In genomic region chr17:57649191-57649590, GRCh38 we compare ENCODE assay signal across 20 cellular contexts.
DNase-seq lines count a peak whose midpoint lies in the region; ATAC-seq, FAIRE-seq and TF ChIP-seq lines count a peak whose summit lies in the region.
"Had no signal": no experiment of that assay in that cellular context is flagged by ENCODE, and none has a peak within 500 bp of the region (broad histone marks: within the 10 kb centered on the region; RNA-seq: fewer than 3 reads in every experiment).

No MANE protein-coding gene starts in this region.

- peak overlapping the region; percentile 80 for H2BK120ac ChIP-seq in H1 (replicated peaks; ENCODE audit: low read depth, low read length)
- H2BK120ac ChIP-seq in neuronal stem cell (ENCODE audit: low read depth, low read length): no peak overlapping the region

- no peak overlapping the region for H2AFZ ChIP-seq in DND-41 (ENCODE audit: low read depth, low read length)
- no peak overlapping the region for H2AFZ ChIP-seq in H1 (ENCODE audit: low read length)
- no peak overlapping the region for H2AFZ ChIP-seq in neuronal stem cell (ENCODE audit: low read length)

- H4K5ac ChIP-seq in H1 (ENCODE audit: insufficient read length, low read depth, low read length): no peak overlapping the region

- H2BK5ac ChIP-seq in H1 (ENCODE audit: low read depth, low read length) (peak overlapping the region; percentile 81), neuronal stem cell (ENCODE audit: low read length) (peak overlapping the region; percentile 35)

- H3K27ac ChIP-seq in DND-41 (ENCODE audit: low read length) (peak overlapping the region; percentile 44; the same call in 1 of the 2 replicates), HUES48 (ENCODE audit: low read depth, low read length) (peak overlapping the region; percentile 90), H1 (ENCODE audit: low read depth, low read length) (no peak overlapping the region), neuronal stem cell (replicated peaks; ENCODE audit: low read length) (no peak overlapping the region)
- H3K27ac ChIP-seq: BLaER1 treated with 17β-estradiol and CSF1 and Interleukin-3, amounts not matched to agents 10 nM and 100 nM had no signal

- H3K36me3 ChIP-seq in DND-41 (ENCODE audit: insufficient read depth, low read length) (peaks cover 98% of the 10 kb centered on the region), HUES48 (ENCODE audit: control insufficient read depth, insufficient read depth, low read length) (no peaks in the 10 kb centered on the region), H1 (ENCODE audit: control insufficient read depth in 2 of 4, insufficient read depth in 4 of 4, low read length in 3 of 4) (no peaks in the 10 kb centered on the region; a peak in 1 of 8 replicates), neuronal stem cell (replicated peaks in 1 of 2; ENCODE audit: control insufficient read depth in 2 of 2, insufficient read depth in 2 of 2, low read length in 2 of 2) (peaks cover 8 to 60% of the 10 kb centered on the region in 2 donors)

- H3K4me2 ChIP-seq in DND-41 (ENCODE audit: insufficient read depth, low read length) (no peak overlapping the region), H1 (ENCODE audit: insufficient read depth in 1 of 2, low read depth in 2 of 2, low read length in 2 of 2) (peak overlapping the region; percentile 52 to 61; a peak in 2 of 4 replicates), neuronal stem cell (ENCODE audit: insufficient read depth, low read length, poor library complexity, severe bottlenecking) (no peak overlapping the region)
- H3K4me2 ChIP-seq: BLaER1 treated with 17β-estradiol and CSF1 and Interleukin-3, amounts not matched to agents 10 nM and 100 nM; SK-N-SH had no signal

- peak overlapping the region; percentile 76; the same call in 1 of the 2 replicates for H3K18ac ChIP-seq in H1 (ENCODE audit: extremely low read depth, low read length)
- H3K18ac ChIP-seq in neuronal stem cell (ENCODE audit: low read length): no peak overlapping the region

- 96 to 100% methylated on average over 1 to 3 of the region's 3 CpGs for WGBS in H1 (ENCODE audit: extremely low coverage in 1 of 2, insufficient coverage in 1 of 2, insufficient read length in 1 of 2, insufficient replicate concordance in 2 of 2, low coverage in 1 of 2, low lambda C conversion rate in 2 of 2, missing lambda C conversion rate in 1 of 2), 2 experiments
- WGBS in neuronal stem cell (ENCODE audit: extremely low coverage in 2 of 2, insufficient read length in 2 of 2, insufficient replicate concordance in 1 of 2), 2 donors: 100% methylated on average over 2 to 3 of the region's 3 CpGs

- H4K91ac ChIP-seq in H1 (replicated peaks; ENCODE audit: insufficient read length, low read length) (peak overlapping the region; percentile 85), neuronal stem cell (ENCODE audit: low read depth, low read length, poor library complexity) (no peak overlapping the region)

- CTCF ChIA-PET in H1 (lab: Charles Lee; ENCODE audit: partially characterized antibody): interaction anchor here (1.4 kb wide), 1 partner anchor 9 kb away, joined by 3 read pairs; no protein-coding TSS in a partner anchor

- H4K8ac ChIP-seq in H1 (ENCODE audit: extremely low read depth, insufficient read depth, low read length): no peak overlapping the region
- no peak overlapping the region for H4K8ac ChIP-seq in neuronal stem cell (ENCODE audit: low read depth, low read length)

- TF ChIP-seq EP300 in H1 (IDR thresholded peaks at IDR 0.05; ENCODE audit: borderline replicate concordance in 1 of 2, low read depth in 2 of 2, low read length in 2 of 2): no peak

- H3K14ac ChIP-seq in H1 (ENCODE audit: insufficient read length): no peak overlapping the region
- H3K14ac ChIP-seq in neuronal stem cell (ENCODE audit: low read length): no peak overlapping the region

- H3K4ac ChIP-seq in H1 (replicated peaks; ENCODE audit: insufficient read length, low read depth, low read length): peak overlapping the region; percentile 19
- no peak overlapping the region for H3K4ac ChIP-seq in neuronal stem cell (ENCODE audit: low read length)

- DNase-seq in DND-41 (no peak), H1 (ENCODE audit: low read depth in 1 of 2, low spot score in 2 of 2) (no peak), neuronal stem cell (ENCODE audit: low spot score) (no peak), GM19239 (ENCODE audit: insufficient read length, low spot score) (no peak), NCI-H510A (lab: John Stamatoyannopoulos, UW) (no peak)
- DNase-seq: Calu3; CD8-positive, alpha-beta T cell; DMS53; Kasumi-1; MM.1S; NCI-H1105; NCI-H1694 treated with DMSO at 0.1 percent for 48 hours; NCI-H510A treated with DMSO at 0.1 percent for 48 hours; SHP77 treated with DMSO at 0.1 percent for 48 hours; SK-N-SH; T-cell had no signal

- H3K79me2 ChIP-seq in DND-41 (ENCODE audit: insufficient read depth, low read length) (peaks cover 19% of the 10 kb centered on the region), H1 (ENCODE audit: control insufficient read depth in 1 of 2, insufficient read depth in 2 of 2, low read length in 2 of 2) (no peaks in the 10 kb centered on the region)

- TF ChIP-seq POLR2A in H1 (IDR thresholded peaks at IDR 0.05; ENCODE audit: control extremely low read depth in 1 of 2, low read depth in 2 of 2, low read length in 2 of 2): no peak

- H3K27me3 ChIP-seq in DND-41 (ENCODE audit: insufficient read depth, low read length, poor library complexity) (no peaks in the 10 kb centered on the region), HUES48 (ENCODE audit: control insufficient read depth, insufficient read depth, low read length) (no peaks in the 10 kb centered on the region), H1 (replicated peaks in 1 of 4; ENCODE audit: control insufficient read depth in 3 of 4, extremely low read depth in 1 of 4, insufficient read depth in 3 of 4, low read length in 3 of 4) (no peaks in the 10 kb centered on the region), neuronal stem cell (ENCODE audit: control insufficient read depth in 3 of 3, insufficient read depth in 3 of 3, low read depth in 1 of 3, low read length in 3 of 3) (no peaks in the 10 kb centered on the region)
- H3K27me3 ChIP-seq: BLaER1 treated with 17β-estradiol and CSF1 and Interleukin-3, amounts not matched to agents 10 nM and 100 nM had no signal

- H2BK15ac ChIP-seq in H1 (ENCODE audit: low read length) (peak overlapping the region; percentile 88), neuronal stem cell (ENCODE audit: low read length) (no peak overlapping the region)

- H3K56ac ChIP-seq in H1 (replicated peaks; ENCODE audit: insufficient read length, low read depth, low read length): peak overlapping the region; percentile 17

- no peak for TF ChIP-seq CTCF in DND-41 (IDR thresholded peaks at IDR 0.05; ENCODE audit: borderline replicate concordance, extremely low read depth, low read length, poor library complexity, severe bottlenecking)
- TF ChIP-seq CTCF in H1 (IDR thresholded peaks at IDR 0.05; ENCODE audit: control extremely low read depth in 1 of 3, insufficient read depth in 1 of 3, low read depth in 1 of 3, low read length in 3 of 3): no peak

- no peak overlapping the region for H3K4me3 ChIP-seq in DND-41 (ENCODE audit: low read depth in 1 of 2, low read length in 2 of 2)
- H3K4me3 ChIP-seq in HUES48 (ENCODE audit: low read depth, low read length): no peak overlapping the region
- H3K4me3 ChIP-seq in H1 (ENCODE audit: extremely low read depth in 1 of 4, insufficient read depth in 2 of 4, low read depth in 3 of 4, low read length in 4 of 4): no peak overlapping the region
- H3K4me3 ChIP-seq in neuronal stem cell (ENCODE audit: low read length in 2 of 2): no peak overlapping the region
- H3K4me3 ChIP-seq: BLaER1 treated with 17β-estradiol and CSF1 and Interleukin-3, amounts not matched to agents 10 nM and 100 nM had no signal

- POLR2A ChIA-PET in H1 (lab: Charles Lee; ENCODE audit: partially characterized antibody): interaction anchor here (4.5 kb wide), 1 partner anchor 12 kb away, joined by 18 read pairs; no protein-coding TSS in a partner anchor

- H3K79me1 ChIP-seq in H1 (ENCODE audit: low read depth, low read length) (0 out of 2 replicates have a peak, but pooled peaks cover under 1% of the 10 kb centered on the region), neuronal stem cell (ENCODE audit: low read depth, low read length) (peaks cover 5% of the 10 kb centered on the region)

- no peak overlapping the region for H3K23ac ChIP-seq in H1 (ENCODE audit: insufficient read length)
- H3K23ac ChIP-seq in neuronal stem cell (ENCODE audit: low read depth, low read length, poor library complexity): no peak overlapping the region

- TF ChIP-seq RAD21 in H1 (IDR thresholded peaks at IDR 0.05 in 1 of 2, conservative IDR thresholded peaks at IDR 0.05 in 1 of 2; ENCODE audit: low read depth in 2 of 2, low read length in 2 of 2): no peak

- H2AK5ac ChIP-seq in H1 (ENCODE audit: low read depth, low read length): peak overlapping the region; percentile 100
- no peak overlapping the region for H2AK5ac ChIP-seq in neuronal stem cell (ENCODE audit: low read depth, low read length)

- no peaks in the 10 kb centered on the region for H3K4me1 ChIP-seq in DND-41 (ENCODE audit: insufficient read depth, low read length)
- H3K4me1 ChIP-seq in HUES48 (ENCODE audit: control insufficient read depth, insufficient read depth, low read length): peaks cover 25% of the 10 kb centered on the region
- peaks cover 10 to 23% (median 20%) of the 10 kb centered on the region in 4 experiments for H3K4me1 ChIP-seq in H1 (replicated peaks in 1 of 4; ENCODE audit: control insufficient read depth in 3 of 4, insufficient read depth in 4 of 4, low read length in 3 of 4)
- H3K4me1 ChIP-seq in neuronal stem cell (ENCODE audit: control insufficient read depth in 2 of 2, insufficient read depth in 1 of 2, low read depth in 1 of 2, low read length in 2 of 2): peaks cover 14 to 30% of the 10 kb centered on the region in 2 donors

- H2BK12ac ChIP-seq in H1 (ENCODE audit: low read depth, low read length) (peak overlapping the region; percentile 96), neuronal stem cell (ENCODE audit: low read length) (no peak overlapping the region)

- H3K9ac ChIP-seq in DND-41 (ENCODE audit: low read depth, low read length): no peak overlapping the region
- H3K9ac ChIP-seq in HUES48 (ENCODE audit: low read depth, low read length): no peak overlapping the region
- H3K9ac ChIP-seq in H1 (replicated peaks in 1 of 4; ENCODE audit: extremely low read depth in 1 of 4, low read depth in 3 of 4, low read length in 3 of 4): no peak overlapping the region
- no peak overlapping the region for H3K9ac ChIP-seq in neuronal stem cell (ENCODE audit: low read depth, low read length, poor library complexity)
- H3K9ac ChIP-seq: BLaER1 treated with 17β-estradiol and CSF1 and Interleukin-3, amounts not matched to agents 10 nM and 100 nM; SK-N-SH had no signal

- FAIRE-seq in H1 (lab: Jason Lieb, UNC) (peak; percentile 74), GM19239 (lab: Jason Lieb, UNC) (no peak)

- H2BK20ac ChIP-seq in H1 (ENCODE audit: low read length): peak overlapping the region; percentile 87

- H4K20me1 ChIP-seq in DND-41 (ENCODE audit: insufficient read depth, low read length) (peaks cover 11% of the 10 kb centered on the region; the same call in 1 of the 2 replicates), H1 (replicated peaks in 1 of 2; ENCODE audit: control insufficient read depth in 1 of 2, insufficient read depth in 2 of 2, low read length in 2 of 2) (peaks cover 0 to 4% of the 10 kb centered on the region in 2 experiments)

- H3K9me3 ChIP-seq in DND-41 (ENCODE audit: insufficient read depth, low read length, severe bottlenecking): no peaks in the 10 kb centered on the region
- no peaks in the 10 kb centered on the region for H3K9me3 ChIP-seq in HUES48 (ENCODE audit: control insufficient read depth, insufficient read depth, low read length)
- no peaks in the 10 kb centered on the region for H3K9me3 ChIP-seq in H1 (ENCODE audit: insufficient read depth in 2 of 2, low read depth in 1 of 2, low read length in 1 of 2)
- no peaks in the 10 kb centered on the region for H3K9me3 ChIP-seq in neuronal stem cell (replicated peaks in 1 of 2; ENCODE audit: control insufficient read depth in 2 of 2, insufficient read depth in 1 of 2, low read depth in 1 of 2, low read length in 2 of 2)
- H3K9me3 ChIP-seq: BLaER1 treated with 17β-estradiol and CSF1 and Interleukin-3, amounts not matched to agents 10 nM and 100 nM; SK-N-SH had no signal

- ATAC-seq in DND-41 (ENCODE audit: insufficient read depth, low read depth) (no peak), HG02571 (IDR thresholded peaks at IDR 0.05; ENCODE audit: unreplicated experiment) (no peak), GM18870 (IDR thresholded peaks at IDR 0.05; ENCODE audit: unreplicated experiment) (no peak)
- ATAC-seq: CD8-positive, alpha-beta T cell; T-cell had no signal

- H3K23me2 ChIP-seq in H1 (ENCODE audit: low read depth, low read length): peaks cover 4% of the 10 kb centered on the region

Comparison
In these comparisons a context has a peak if more than half of its experiments do, and no peak if none do; other contexts are left out.
1. H3K27ac ChIP-seq: peak in DND-41 (single experiment) and HUES48 (single experiment); none in H1 (single experiment) and neuronal stem cell (single experiment).
2. H3K4me2 ChIP-seq: peak in H1 (2 of 2); none in DND-41 (single experiment) and neuronal stem cell (single experiment).